In the genomic region with DNA sequence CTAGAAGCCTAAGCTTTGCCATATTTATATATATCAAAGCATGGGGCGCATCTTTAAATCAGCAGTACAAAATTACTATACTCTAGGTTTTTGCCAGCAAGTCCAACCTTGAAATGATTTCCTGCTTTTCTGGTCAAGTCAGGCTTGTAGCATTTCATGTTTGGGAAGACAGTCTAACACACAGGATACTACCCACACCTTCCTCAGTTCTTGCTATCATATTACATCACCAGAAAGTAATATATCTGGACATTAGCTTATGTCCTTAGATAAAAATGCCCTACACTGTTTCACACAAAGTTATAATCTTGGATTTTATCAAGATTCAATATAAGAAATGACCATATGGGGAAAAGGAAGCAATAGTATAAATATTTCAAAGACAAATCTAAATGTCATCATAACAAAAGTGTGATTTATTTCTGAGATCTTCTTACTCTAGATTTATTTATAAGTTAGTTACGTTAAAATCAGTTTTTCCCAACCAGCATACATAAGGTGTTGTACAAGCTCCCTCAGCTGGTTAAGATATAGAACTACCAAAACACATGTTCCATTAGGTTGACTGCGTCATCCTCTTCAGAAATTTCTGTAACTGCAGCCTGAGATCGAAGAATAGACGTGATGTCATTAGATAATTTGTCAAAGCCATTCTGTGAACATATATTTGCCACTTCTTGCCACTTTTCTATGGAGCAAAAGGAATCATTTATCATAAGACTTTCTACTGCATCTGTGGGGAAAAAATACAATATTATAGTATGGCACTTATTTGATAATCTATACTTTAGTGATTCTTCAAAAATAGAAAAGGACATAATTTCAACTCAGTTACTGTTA, we compare ENCODE assay signal across 8 cellular contexts. TPM values are rescaled to one million over a fixed set of nuclear protein-coding genes. Genes with fewer than 3 reads are reported as not detected.
DNase-seq lines count a peak whose midpoint lies in the region; ATAC-seq, FAIRE-seq and TF ChIP-seq lines count a peak whose summit lies in the region.

No MANE protein-coding gene starts in this region.

- H3K4me3 Mint-ChIP-seq in activated naive CD4-positive, alpha-beta T cell treated with anti-CD3 and anti-CD28 coated beads, Interleukin-2, amount 10 ng/mL, durations not matched to agents 7 days and 5 days: no peak overlapping the region
- H3K4me3 Mint-ChIP-seq in brain: no peak overlapping the region

- peak overlapping the region in 1 of 2 donors; percentile 37 for H3K9ac ChIP-seq in kidney (ENCODE audit: low read length in 2 of 2)

- peaks cover 0 to 2% of the 10 kb centered on the region in 2 donors for H3K4me1 ChIP-seq in kidney (ENCODE audit: control insufficient read depth in 1 of 2, insufficient read depth in 1 of 2, low read depth in 1 of 2, low read length in 2 of 2)
- peaks cover 0 to 8% (median 7%) of the 10 kb centered on the region in 4 donors for H3K4me1 ChIP-seq in upper lobe of left lung

- H3K27me3 Mint-ChIP-seq in activated naive CD4-positive, alpha-beta T cell treated with anti-CD3 and anti-CD28 coated beads, Interleukin-2, amount 10 ng/mL, durations not matched to agents 7 days and 5 days: no peaks in the 10 kb centered on the region
- H3K27me3 Mint-ChIP-seq in brain: no peaks in the 10 kb centered on the region

- peak overlapping the region; percentile 2 for H3K27ac Mint-ChIP-seq in activated naive CD4-positive, alpha-beta T cell treated with anti-CD3 and anti-CD28 coated beads, Interleukin-2, amount 10 ng/mL, durations not matched to agents 7 days and 5 days
- H3K27ac Mint-ChIP-seq in brain: peak overlapping the region in 3 of 5 experiments; percentile 0 to 10 (median 0)

- no peak for TF ChIP-seq EP300 in upper lobe of left lung (IDR thresholded peaks at IDR 0.05)

- TF ChIP-seq CTCF in brain (conservative IDR thresholded peaks at IDR 0.05) (peak; percentile 78 to 81), kidney (IDR thresholded peaks at IDR 0.05; ENCODE audit: borderline replicate concordance, extremely low read depth, insufficient read depth) (peak; percentile 53), upper lobe of left lung (IDR thresholded peaks at IDR 0.05) (peak; percentile 38 to 74 (median 53))

- no peaks in the 10 kb centered on the region for H3K36me3 Mint-ChIP-seq in activated naive CD4-positive, alpha-beta T cell treated with anti-CD3 and anti-CD28 coated beads, Interleukin-2, amount 10 ng/mL, durations not matched to agents 7 days and 5 days
- no peaks in the 10 kb centered on the region for H3K36me3 Mint-ChIP-seq in brain

- peak; percentile 82 for ATAC-seq in HG02981 (IDR thresholded peaks at IDR 0.05; ENCODE audit: unreplicated experiment)
- ATAC-seq in upper lobe of left lung (ENCODE audit: low FRiP score in 2 of 2): peak; percentile 59 to 88
- ATAC-seq in GM21360 (IDR thresholded peaks at IDR 0.05; ENCODE audit: unreplicated experiment): no peak

- WGBS in upper lobe of left lung, 2 donors: 20 to 21% methylated on average over 5 of the region's 5 CpGs

- H3K27me3 ChIP-seq in upper lobe of left lung: no peaks in the 10 kb centered on the region

- no peak for TF ChIP-seq POLR2A in upper lobe of left lung (IDR thresholded peaks at IDR 0.05)

- no peaks in the 10 kb centered on the region for H3K4me1 Mint-ChIP-seq in activated naive CD4-positive, alpha-beta T cell treated with anti-CD3 and anti-CD28 coated beads, Interleukin-2, amount 10 ng/mL, durations not matched to agents 7 days and 5 days
- peaks cover 31% of the 10 kb centered on the region for H3K4me1 Mint-ChIP-seq in brain

- H3K9me3 ChIP-seq in kidney (ENCODE audit: control insufficient read depth in 1 of 2, low read length in 2 of 2): no peaks in the 10 kb centered on the region
- no peaks in the 10 kb centered on the region for H3K9me3 ChIP-seq in upper lobe of left lung

- FAIRE-seq in kidney (lab: Jason Lieb, UNC): peak; percentile 92

- H3K9me3 Mint-ChIP-seq in activated naive CD4-positive, alpha-beta T cell treated with anti-CD3 and anti-CD28 coated beads, Interleukin-2, amount 10 ng/mL, durations not matched to agents 7 days and 5 days: no peaks in the 10 kb centered on the region
- H3K9me3 Mint-ChIP-seq in brain: no peaks in the 10 kb centered on the region

- H3K27ac ChIP-seq in kidney (ENCODE audit: low read depth in 2 of 2, low read length in 2 of 2): no peak overlapping the region
- H3K27ac ChIP-seq in upper lobe of left lung: no peak overlapping the region

- DNase-seq in activated naive CD4-positive, alpha-beta T cell treated with anti-CD3 and anti-CD28 coated beads, Interleukin-2, amount 10 ng/mL, durations not matched to agents 7 days and 5 days: no peak
- DNase-seq in activated naive CD4-positive, alpha-beta T cell treated with Interleukin-2 at 50 U/mL for 16 hours: no peak
- DNase-seq in NCI-H510A treated with DMSO at 0.1 percent for 48 hours (lab: John Stamatoyannopoulos, UW): peak; percentile 84
- DNase-seq in kidney: no peak
- no peak for DNase-seq in upper lobe of left lung

- intact Hi-C loops in kidney (cut with DNase I): no loop called here

- CTCF ChIA-PET in activated naive CD4-positive, alpha-beta T cell treated with anti-CD3 and anti-CD28 coated beads, Interleukin-2, amount 10 ng/mL, durations not matched to agents 7 days and 5 days (lab: Charles Lee): interaction anchor here (1.0 to 3.8 kb wide), 12 partner anchors 9 to 509 kb away, joined by 3 to 23 read pairs (median 5); no protein-coding TSS in a partner anchor

- H3K4me3 ChIP-seq in kidney (ENCODE audit: low read length in 2 of 2): peak overlapping the region; percentile 26 to 38
- no peak overlapping the region for H3K4me3 ChIP-seq in upper lobe of left lung

- no peaks in the 10 kb centered on the region for H3K36me3 ChIP-seq in kidney (ENCODE audit: control insufficient read depth in 1 of 2, insufficient read depth in 2 of 2, low read length in 2 of 2)
- no peaks in the 10 kb centered on the region for H3K36me3 ChIP-seq in upper lobe of left lung

RNA-seq across cellular contexts. Expression of a gene that starts 56.6 kb away (rescaled TPM):
- polyA plus RNA-seq in brain (ENCODE audit: insufficient read depth, low read depth, low replicate concordance) (1.5 TPM), kidney (ENCODE audit: insufficient read depth, low read depth, low replicate concordance) (8.3 TPM)
- total RNA-seq in kidney (14.0 TPM), upper lobe of left lung (10 to 100 TPM in 4 of 6 donors, 1 to 10 TPM in 2; 3.7 to 27.1 (median 11.9) TPM)

RNA-seq across cellular contexts. Expression of a gene that starts 57.0 kb away (rescaled TPM):
- 885 TPM for polyA plus RNA-seq in brain (ENCODE audit: insufficient read depth, low read depth, low replicate concordance)
- 896 TPM for total RNA-seq in kidney
- 1,835 TPM for polyA plus RNA-seq in kidney (ENCODE audit: insufficient read depth, low read depth, low replicate concordance)
- 100 to 1,000 TPM; 191 to 894 (median 676) TPM for total RNA-seq in upper lobe of left lung

Comparison
In these comparisons a context has a peak if more than half of its experiments do, and no peak if none do; other contexts are left out.
1. H3K4me3 ChIP-seq: peak in kidney (2 of 2); none in upper lobe of left lung (0 of 4).
2. Peak in every context shown above with its lines, with median percentiles within 50 percentile points of each other: CTCF ChIP-seq.